1 cellular context compared by ENCODE assay signal in the genomic region with DNA sequence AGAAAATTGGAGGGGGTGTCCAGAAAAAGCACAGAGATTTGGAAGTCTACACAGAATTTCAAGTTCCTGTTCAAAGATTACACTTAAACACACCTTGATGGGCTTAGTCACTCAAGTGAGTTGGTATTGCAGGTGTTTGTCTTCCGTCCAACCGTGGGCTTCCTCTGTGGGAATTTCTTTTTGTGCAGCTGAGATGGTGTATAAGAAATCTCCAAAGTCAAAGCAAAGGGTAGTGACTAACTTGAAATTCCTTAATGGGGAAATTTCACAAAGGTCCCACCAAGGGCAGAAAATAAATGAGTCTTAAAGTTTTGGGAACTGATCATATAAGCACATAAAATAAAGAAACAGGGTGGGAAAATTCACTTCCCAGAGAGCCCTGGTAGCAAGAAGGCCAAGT.
TF ChIP-seq lines count a peak whose summit lies in the region.

No MANE protein-coding gene starts in this region.

TF ChIP-seq in GM23338, 12 proteins besides CTCF, POLR2A, EP300 and RAD21 (continued from another document):
- TF ChIP-seq REST (IDR thresholded peaks at IDR 0.05; ENCODE audit: unreplicated experiment) (no peak), ZNF114 (CRISPR knock-in tag; IDR thresholded peaks at IDR 0.05) (no peak), STAT1 (IDR thresholded peaks at IDR 0.05; ENCODE audit: unreplicated experiment) (no peak), ZNF331 (CRISPR knock-in tag; IDR thresholded peaks at IDR 0.05; ENCODE audit: low read depth) (no peak), POLR2AphosphoS5 (IDR thresholded peaks at IDR 0.05; ENCODE audit: low read depth) (no peak)
- TF ChIP-seq, protein P1, sequence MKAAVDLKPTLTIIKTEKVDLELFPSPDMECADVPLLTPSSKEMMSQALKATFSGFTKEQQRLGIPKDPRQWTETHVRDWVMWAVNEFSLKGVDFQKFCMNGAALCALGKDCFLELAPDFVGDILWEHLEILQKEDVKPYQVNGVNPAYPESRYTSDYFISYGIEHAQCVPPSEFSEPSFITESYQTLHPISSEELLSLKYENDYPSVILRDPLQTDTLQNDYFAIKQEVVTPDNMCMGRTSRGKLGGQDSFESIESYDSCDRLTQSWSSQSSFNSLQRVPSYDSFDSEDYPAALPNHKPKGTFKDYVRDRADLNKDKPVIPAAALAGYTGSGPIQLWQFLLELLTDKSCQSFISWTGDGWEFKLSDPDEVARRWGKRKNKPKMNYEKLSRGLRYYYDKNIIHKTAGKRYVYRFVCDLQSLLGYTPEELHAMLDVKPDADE (IDR thresholded peaks at IDR 0.05), result no peak
